In genomic region chr17:77038860-77039555, GRCh38 we compare ENCODE assay signal across 28 cellular contexts.
"Had no signal": no experiment of that assay in that cellular context is flagged by ENCODE, and none has a peak within 500 bp of the region (broad histone marks: within the 10 kb centered on the region; RNA-seq: fewer than 3 reads in every experiment).

No MANE protein-coding gene starts in this region.

- H3K27ac ChIP-seq: left lung, lower lobe of right lung, neural progenitor cell, ovary, right atrium auricular region, right lobe of liver, testis, thyroid gland, transverse colon, upper lobe of left lung, vagina had no signal

- H3K4me3 ChIP-seq: left lung, lower lobe of right lung, neural progenitor cell, ovary, right atrium auricular region, right lobe of liver, smooth muscle cell, testis, thyroid gland, transverse colon, upper lobe of left lung, vagina had no signal

- H3K4me1 ChIP-seq: left lung, lower lobe of right lung, neural progenitor cell, right atrium auricular region, right lobe of liver, testis, thyroid gland, transverse colon, upper lobe of left lung, vagina had no signal

- H3K9me3 ChIP-seq: left lung, lower lobe of right lung, ovary, right atrium auricular region, right lobe of liver, testis, thyroid gland, transverse colon, upper lobe of left lung, vagina had no signal

- H3K4me1 Mint-ChIP-seq: stimulated activated naive CD8-positive, alpha-beta T cell treated with anti-CD3 and anti-CD28 coated beads, Interleukin-15, amount 100 ng/mL, for 72 hours had no signal

- H3K4me3 Mint-ChIP-seq: naive thymus-derived CD8-positive, alpha-beta T cell; nephron progenitor cell; neural progenitor cell; stimulated activated memory B cell treated with anti-CD40 and anti-IgM and Interleukin-4, amounts not matched to agents 10 μg/mL and 1 μg/mL and 100 μg/mL, for 72 hours; stimulated activated naive CD8-positive, alpha-beta T cell treated with anti-CD3 and anti-CD28 coated beads, Interleukin-15, amount 100 ng/mL, for 72 hours had no signal

- DNase-seq: immature natural killer cell; kidney; left colon; left lung; lower lobe of right lung; mammary epithelial cell; mesenchymal stem cell; nephron progenitor cell; ovary; right lobe of liver; stimulated activated CD4-positive, alpha-beta T cell treated with anti-CD3 and anti-CD28 coated beads, Interleukin-1b, Interleukin-23, amount 100 ng/mL, for 48 hours; stimulated activated CD4-positive, alpha-beta T cell treated with anti-CD3 and anti-CD28 coated beads, Interleukin-2, amount 100 ng/mL, for 48 hours; stimulated activated CD4-positive, alpha-beta T cell treated with anti-CD3 and anti-CD28 coated beads, Interleukin-4, amount 100 ng/mL, for 4 hours; stimulated activated CD8-positive, alpha-beta memory T cell treated with anti-CD3 and anti-CD28 coated beads, Interleukin-4, amount 100 ng/mL, for 48 hours; stimulated activated naive CD4-positive, alpha-beta T cell treated with Interleukin-2 at 50 U/mL for 16 hours; stimulated activated naive CD8-positive, alpha-beta T cell treated with anti-CD3 and anti-CD28 coated beads, Interleukin-15, amount 100 ng/mL, for 72 hours; substantia nigra; testis; thyroid gland; transverse colon; upper lobe of left lung had no signal

- H3K27ac Mint-ChIP-seq: naive thymus-derived CD8-positive, alpha-beta T cell; nephron progenitor cell; neural progenitor cell; progenitor cell of endocrine pancreas; stimulated activated memory B cell treated with anti-CD40 and anti-IgM and Interleukin-4, amounts not matched to agents 10 μg/mL and 1 μg/mL and 100 μg/mL, for 72 hours had no signal

- H3K27me3 ChIP-seq: neural progenitor cell, ovary, right atrium auricular region, right lobe of liver, testis, thyroid gland, upper lobe of left lung, vagina had no signal

- H3K9me3 Mint-ChIP-seq: immature natural killer cell; naive thymus-derived CD8-positive, alpha-beta T cell; nephron progenitor cell; neural progenitor cell; stimulated activated memory B cell treated with anti-CD40 and anti-IgM and Interleukin-4, amounts not matched to agents 10 μg/mL and 1 μg/mL and 100 μg/mL, for 72 hours; stimulated activated naive CD8-positive, alpha-beta T cell treated with anti-CD3 and anti-CD28 coated beads, Interleukin-15, amount 100 ng/mL, for 72 hours had no signal

- H3K36me3 Mint-ChIP-seq: immature natural killer cell; naive thymus-derived CD8-positive, alpha-beta T cell; neural progenitor cell; stimulated activated memory B cell treated with anti-CD40 and anti-IgM and Interleukin-4, amounts not matched to agents 10 μg/mL and 1 μg/mL and 100 μg/mL, for 72 hours had no signal

- ATAC-seq: left colon; left lung; lower lobe of right lung; naive thymus-derived CD8-positive, alpha-beta T cell; right lobe of liver; stimulated activated memory B cell treated with anti-CD40 and anti-IgM and Interleukin-4, amounts not matched to agents 10 μg/mL and 1 μg/mL and 100 μg/mL, for 72 hours; stimulated activated naive CD8-positive, alpha-beta T cell treated with anti-CD3 and anti-CD28 coated beads, Interleukin-15, amount 100 ng/mL, for 72 hours had no signal

- H3K4me2 ChIP-seq: neural progenitor cell, smooth muscle cell had no signal

- H3K9ac ChIP-seq: neural progenitor cell had no signal

- H3K36me3 ChIP-seq: left lung, lower lobe of right lung, neural progenitor cell, ovary, right atrium auricular region, right lobe of liver, thyroid gland, transverse colon, upper lobe of left lung, vagina had no signal
